ENCODE assay signal across 17 cellular contexts in the genomic region with DNA sequence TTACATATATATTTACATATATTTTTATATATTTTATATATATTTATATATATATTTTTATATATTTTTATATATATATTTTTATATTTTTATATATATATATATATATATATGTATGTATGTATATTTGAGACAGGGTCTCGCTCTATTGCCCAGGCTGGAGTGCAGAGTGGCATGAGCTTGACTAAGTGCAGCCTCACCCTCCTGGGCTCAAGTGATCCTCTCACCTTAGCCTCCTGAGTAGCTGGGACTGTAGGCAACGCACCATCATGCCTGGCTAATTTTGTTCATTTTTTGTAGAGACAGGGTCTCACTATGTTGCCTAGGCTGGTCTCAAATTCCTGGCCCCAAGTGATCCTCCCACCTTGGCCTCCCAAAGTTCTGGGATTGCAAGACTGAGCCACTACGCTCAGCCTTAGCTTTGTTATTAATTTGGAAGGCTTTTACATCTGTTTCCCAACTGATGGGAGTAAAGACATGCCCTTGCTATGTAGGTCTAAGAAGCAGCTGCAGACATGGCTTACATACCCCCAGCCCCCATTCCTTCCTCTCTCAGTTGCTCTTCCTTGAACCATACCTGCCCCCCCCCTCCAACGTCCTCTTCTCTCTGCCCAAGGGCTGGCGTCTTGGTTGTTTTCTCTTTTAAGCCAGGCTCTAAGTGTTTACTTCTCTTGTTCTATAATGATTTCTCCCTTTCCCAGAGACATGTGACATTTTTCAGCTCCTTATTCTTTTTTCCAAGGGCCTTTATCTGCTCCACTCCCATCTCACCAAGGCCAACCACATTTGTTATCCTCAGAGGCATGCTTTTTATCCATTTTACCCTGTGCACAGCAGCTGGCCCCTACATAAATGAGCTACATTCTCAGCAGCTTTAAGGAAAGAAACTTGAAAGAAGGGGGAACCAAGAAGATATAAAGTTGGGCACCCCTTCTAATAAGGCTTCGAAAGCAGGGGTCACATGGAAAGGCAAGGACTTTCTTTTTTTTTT.
A peak's percentile ranks its signal among the peaks of the same experiment; 100 is the strongest.
DNase-seq lines count a peak whose midpoint lies in the region; ATAC-seq and TF ChIP-seq lines count a peak whose summit lies in the region.
"Had no signal": no experiment of that assay in that cellular context is flagged by ENCODE, and none has a peak within 500 bp of the region (broad histone marks: within the 10 kb centered on the region; RNA-seq: fewer than 3 reads in every experiment).

No MANE protein-coding gene starts in this region.

- H3K36me3 ChIP-seq in lower lobe of right lung (no peaks in the 10 kb centered on the region), esophagus squamous epithelium (no peaks in the 10 kb centered on the region)
- H3K36me3 ChIP-seq: Peyer's patch had no signal

- H3K9me3 ChIP-seq in lower lobe of right lung: no peaks in the 10 kb centered on the region
- H3K9me3 ChIP-seq in esophagus squamous epithelium: no peaks in the 10 kb centered on the region
- H3K9me3 ChIP-seq: A549, Peyer's patch had no signal

- peaks cover 8% of the 10 kb centered on the region for H3K36me3 Mint-ChIP-seq in activated CD4-positive, alpha-beta T cell treated with anti-CD3 and anti-CD28 coated beads for 36 hours (ENCODE audit: low read depth)
- no peaks in the 10 kb centered on the region for H3K36me3 Mint-ChIP-seq in type B pancreatic cell
- H3K36me3 Mint-ChIP-seq: IgD-negative memory B cell had no signal

- POLR2A ChIA-PET in activated CD4-positive, alpha-beta T cell treated with anti-CD3 and anti-CD28 coated beads for 36 hours (lab: Charles Lee): no interaction called here

- CTCF ChIA-PET in activated CD4-positive, alpha-beta T cell treated with anti-CD3 and anti-CD28 coated beads for 36 hours (lab: Charles Lee): interaction anchor here (0.9 to 1.0 kb wide), 2 partner anchors 17 to 20 kb away, joined by 3 to 5 read pairs; no protein-coding TSS in a partner anchor

- no peak overlapping the region for H3K4me3 ChIP-seq in lower lobe of right lung
- no peak overlapping the region for H3K4me3 ChIP-seq in esophagus squamous epithelium
- H3K4me3 ChIP-seq: A549, GM12878, Peyer's patch had no signal

- no peak for TF ChIP-seq POLR2A in esophagus squamous epithelium (IDR thresholded peaks at IDR 0.05)

- H3K27ac ChIP-seq in lower lobe of right lung (no peak overlapping the region), esophagus squamous epithelium (no peak overlapping the region)
- H3K27ac ChIP-seq: A549, C4-2B, Peyer's patch had no signal

- DNase-seq in activated CD4-positive, alpha-beta T cell treated with anti-CD3 and anti-CD28 coated beads for 36 hours: no peak
- no peak for DNase-seq in activated CD4-positive, alpha-beta T cell treated with anti-CD3 and anti-CD28 coated beads for 48 hours
- DNase-seq in stimulated activated naive CD8-positive, alpha-beta T cell treated with anti-CD3 and anti-CD28 coated beads, Interleukin-15, amount 100 ng/mL, for 72 hours: no peak
- DNase-seq in stimulated activated naive CD8-positive, alpha-beta T cell treated with anti-CD3 and anti-CD28 coated beads, Interleukin-15, Interleukin-2, amounts not matched to agents 100 U/mL and 50 U/mL, for 24 hours: no peak
- DNase-seq in lower lobe of right lung (peak; percentile 3), type B pancreatic cell (ENCODE audit: extremely low spot score, unreplicated experiment) (no peak), esophagus squamous epithelium (lab: John Stamatoyannopoulos, UW) (no peak)
- DNase-seq: DMS153, NCI-H69, Peyer's patch, SHP77 treated with DMSO at 0.1 percent for 48 hours had no signal

- intact Hi-C loops in activated CD4-positive, alpha-beta T cell treated with anti-CD3 and anti-CD28 coated beads for 36 hours (cut with DNase I, micrococcal nuclease): loop anchor here in 1 of 2 experiments (10.0 kb wide), 1 partner anchor 63 kb away; a partner anchor contains a TSS
- intact Hi-C loops in lower lobe of right lung (cut with DNase I) (no loop called here), esophagus squamous epithelium (cut with DNase I) (no loop called here)

- peaks cover 6% of the 10 kb centered on the region for H3K4me1 Mint-ChIP-seq in activated CD4-positive, alpha-beta T cell treated with anti-CD3 and anti-CD28 coated beads for 36 hours
- peaks cover 15% of the 10 kb centered on the region for H3K4me1 Mint-ChIP-seq in stimulated activated naive CD8-positive, alpha-beta T cell treated with anti-CD3 and anti-CD28 coated beads, Interleukin-15, amount 100 ng/mL, for 72 hours
- peaks cover 16% of the 10 kb centered on the region for H3K4me1 Mint-ChIP-seq in type B pancreatic cell (ENCODE audit: unreplicated experiment)

- no peak overlapping the region for H3K27ac Mint-ChIP-seq in activated CD4-positive, alpha-beta T cell treated with anti-CD3 and anti-CD28 coated beads for 36 hours
- no peak overlapping the region for H3K27ac Mint-ChIP-seq in stimulated activated naive CD8-positive, alpha-beta T cell treated with anti-CD3 and anti-CD28 coated beads, Interleukin-15, amount 100 ng/mL, for 72 hours
- H3K27ac Mint-ChIP-seq in type B pancreatic cell: peak overlapping the region; percentile 1

- H3K4me3 Mint-ChIP-seq in activated CD4-positive, alpha-beta T cell treated with anti-CD3 and anti-CD28 coated beads for 36 hours: no peak overlapping the region
- H3K4me3 Mint-ChIP-seq in stimulated activated naive CD8-positive, alpha-beta T cell treated with anti-CD3 and anti-CD28 coated beads, Interleukin-15, amount 100 ng/mL, for 72 hours: no peak overlapping the region
- H3K4me3 Mint-ChIP-seq in type B pancreatic cell: no peak overlapping the region
- H3K4me3 Mint-ChIP-seq: IgD-negative memory B cell had no signal

- H3K27me3 ChIP-seq in lower lobe of right lung (ENCODE audit: low read depth) (no peaks in the 10 kb centered on the region), esophagus squamous epithelium (no peaks in the 10 kb centered on the region)
- H3K27me3 ChIP-seq: Peyer's patch had no signal

- H3K27me3 Mint-ChIP-seq in activated CD4-positive, alpha-beta T cell treated with anti-CD3 and anti-CD28 coated beads for 36 hours: no peaks in the 10 kb centered on the region
- H3K27me3 Mint-ChIP-seq in stimulated activated naive CD8-positive, alpha-beta T cell treated with anti-CD3 and anti-CD28 coated beads, Interleukin-15, amount 100 ng/mL, for 72 hours: no peaks in the 10 kb centered on the region
- H3K27me3 Mint-ChIP-seq in type B pancreatic cell: no peaks in the 10 kb centered on the region
- H3K27me3 Mint-ChIP-seq: IgD-negative memory B cell had no signal

- H3K4me1 ChIP-seq in lower lobe of right lung: no peaks in the 10 kb centered on the region
- no peaks in the 10 kb centered on the region for H3K4me1 ChIP-seq in esophagus squamous epithelium
- H3K4me1 ChIP-seq: A549, Peyer's patch had no signal

- H3K9me3 Mint-ChIP-seq in activated CD4-positive, alpha-beta T cell treated with anti-CD3 and anti-CD28 coated beads for 36 hours (ENCODE audit: low read depth): peaks cover 8% of the 10 kb centered on the region
- peaks cover 11 to 16% of the 10 kb centered on the region in 2 donors for H3K9me3 Mint-ChIP-seq in stimulated activated naive CD8-positive, alpha-beta T cell treated with anti-CD3 and anti-CD28 coated beads, Interleukin-15, amount 100 ng/mL, for 72 hours
- H3K9me3 Mint-ChIP-seq in type B pancreatic cell: no peaks in the 10 kb centered on the region
- H3K9me3 Mint-ChIP-seq: IgD-negative memory B cell had no signal

- peak; percentile 21 for ATAC-seq in activated CD4-positive, alpha-beta T cell treated with anti-CD3 and anti-CD28 coated beads for 36 hours
- ATAC-seq in stimulated activated naive CD8-positive, alpha-beta T cell treated with anti-CD3 and anti-CD28 coated beads, Interleukin-15, amount 100 ng/mL, for 72 hours: peak; percentile 48
- ATAC-seq in stimulated activated naive CD8-positive, alpha-beta T cell treated with anti-CD3 and anti-CD28 coated beads, Interleukin-15, Interleukin-2, amounts not matched to agents 100 U/mL and 50 U/mL, for 24 hours: no peak
- ATAC-seq in lower lobe of right lung: no peak
- no peak for ATAC-seq in HG03159 (IDR thresholded peaks at IDR 0.05; ENCODE audit: unreplicated experiment)
- ATAC-seq: A549, HCT116 had no signal

- WGBS in esophagus squamous epithelium, 2 donors: 77 to 93% methylated on average over 5 to 6 of the region's 6 CpGs

- no peak for TF ChIP-seq CTCF in lower lobe of right lung (IDR thresholded peaks at IDR 0.05)
- no peak for TF ChIP-seq CTCF in type B pancreatic cell (conservative IDR thresholded peaks at IDR 0.05)
- TF ChIP-seq CTCF in esophagus squamous epithelium (IDR thresholded peaks at IDR 0.05): no peak

Comparison
In these comparisons a context has a peak if more than half of its experiments do, and no peak if none do; other contexts are left out.
1. ATAC-seq: peak in activated CD4-positive, alpha-beta T cell treated with anti-CD3 and anti-CD28 coated beads for 36 hours (single experiment) and stimulated activated naive CD8-positive, alpha-beta T cell treated with anti-CD3 and anti-CD28 coated beads, Interleukin-15, amount 100 ng/mL, for 72 hours (single experiment); none in stimulated activated naive CD8-positive, alpha-beta T cell treated with anti-CD3 and anti-CD28 coated beads, Interleukin-15, Interleukin-2, amounts not matched to agents 100 U/mL and 50 U/mL, for 24 hours (single experiment), lower lobe of right lung (0 of 2) and HG03159 (single experiment).